26 cellular contexts compared by ENCODE assay signal in genomic region chr1:224238212-224238611, GRCh38.
"Had no signal": no experiment of that assay in that cellular context is flagged by ENCODE, and none has a peak within 500 bp of the region (broad histone marks: within the 10 kb centered on the region; RNA-seq: fewer than 3 reads in every experiment).

No MANE protein-coding gene starts in this region.

- H3K4me1 Mint-ChIP-seq: activated CD4-positive, alpha-beta T cell treated with anti-CD3 and anti-CD28 coated beads, Interleukin-2, amount 10 ng/mL, durations not matched to agents 7 days and 5 days; activated naive CD8-positive, alpha-beta T cell treated with anti-CD3 and anti-CD28 coated beads, Interleukin-2, amount 10 ng/mL, durations not matched to agents 7 days and 5 days had no signal

- H3K4me1 ChIP-seq: breast epithelium had no signal

- H3K9me3 ChIP-seq: breast epithelium had no signal

- H3K27me3 Mint-ChIP-seq: activated CD4-positive, alpha-beta memory T cell treated with anti-CD3 and anti-CD28 coated beads for 36 hours; activated CD4-positive, alpha-beta T cell treated with anti-CD3 and anti-CD28 coated beads, Interleukin-2, amount 10 ng/mL, durations not matched to agents 7 days and 5 days; activated naive CD8-positive, alpha-beta T cell treated with anti-CD3 and anti-CD28 coated beads, Interleukin-2, amount 10 ng/mL, durations not matched to agents 7 days and 5 days had no signal

- H3K27ac ChIP-seq: breast epithelium, KMS-11, SK-N-MC had no signal

- H3K27me3 ChIP-seq: breast epithelium had no signal

- H3K27ac Mint-ChIP-seq: activated CD4-positive, alpha-beta memory T cell treated with anti-CD3 and anti-CD28 coated beads for 36 hours; activated CD4-positive, alpha-beta T cell treated with anti-CD3 and anti-CD28 coated beads, Interleukin-2, amount 10 ng/mL, durations not matched to agents 7 days and 5 days; activated naive CD8-positive, alpha-beta T cell treated with anti-CD3 and anti-CD28 coated beads, Interleukin-2, amount 10 ng/mL, durations not matched to agents 7 days and 5 days; WTC11 had no signal

- H3K4me3 ChIP-seq: breast epithelium, SK-N-MC had no signal

- H3K36me3 ChIP-seq: breast epithelium had no signal

- H3K9ac ChIP-seq: KMS-11 had no signal

- ATAC-seq: activated T-cell treated with anti-CD3 and anti-CD28 coated beads, Interleukin-2, amount 50 U/mL, for 4 hours; Panc1; Right ventricle myocardium inferior; WTC11 had no signal

- DNase-seq: activated CD4-positive, alpha-beta memory T cell treated with anti-CD3 and anti-CD28 coated beads for 36 hours; activated CD4-positive, alpha-beta T cell treated with anti-CD3 and anti-CD28 coated beads, Interleukin-2, amount 10 ng/mL, durations not matched to agents 7 days and 5 days; activated CD4-positive, CD25-positive, alpha-beta regulatory T cell treated with anti-CD3 and anti-CD28 coated beads, Interleukin-2, amount 50 U/mL, for 72 hours; activated CD8-positive, alpha-beta memory T cell treated with anti-CD3 and anti-CD28 coated beads for 24 hours; activated effector memory CD4-positive, alpha-beta T cell treated with anti-CD3 and anti-CD28 coated beads, Interleukin-2, amount 50 U/mL, for 16 hours; activated naive CD4-positive, alpha-beta T cell treated with Interleukin-2 at 50 U/mL for 16 hours; activated naive CD8-positive, alpha-beta T cell treated with anti-CD3 and anti-CD28 coated beads, Interleukin-2, amount 10 ng/mL, durations not matched to agents 7 days and 5 days; activated T-cell treated with anti-CD3 and anti-CD28 coated beads, Interleukin-2, amount 50 U/mL, for 4 hours; aorta; NCI-H1092; NCI-H1417; NCI-H2029; NCI-H2107; NCI-H2171 treated with DMSO at 0.1 percent for 48 hours; NCI-H345; NCI-H510A; NCI-H526 treated with DMSO at 0.1 percent for 48 hours; NCI-H82; OCI-M1; RPMI8226 had no signal

- H3K4me2 ChIP-seq: KMS-11 had no signal

- H3K4me3 Mint-ChIP-seq: activated CD4-positive, alpha-beta memory T cell treated with anti-CD3 and anti-CD28 coated beads for 36 hours; activated CD4-positive, alpha-beta T cell treated with anti-CD3 and anti-CD28 coated beads, Interleukin-2, amount 10 ng/mL, durations not matched to agents 7 days and 5 days; activated naive CD8-positive, alpha-beta T cell treated with anti-CD3 and anti-CD28 coated beads, Interleukin-2, amount 10 ng/mL, durations not matched to agents 7 days and 5 days; activated T-cell treated with anti-CD3 and anti-CD28 coated beads, Interleukin-2, amount 50 U/mL, for 4 hours; WTC11 had no signal

- H3K9me3 Mint-ChIP-seq: activated CD4-positive, alpha-beta memory T cell treated with anti-CD3 and anti-CD28 coated beads for 36 hours; activated CD4-positive, alpha-beta T cell treated with anti-CD3 and anti-CD28 coated beads, Interleukin-2, amount 10 ng/mL, durations not matched to agents 7 days and 5 days; activated naive CD8-positive, alpha-beta T cell treated with anti-CD3 and anti-CD28 coated beads, Interleukin-2, amount 10 ng/mL, durations not matched to agents 7 days and 5 days; activated T-cell treated with anti-CD3 and anti-CD28 coated beads, Interleukin-2, amount 50 U/mL, for 4 hours; WTC11 had no signal
